ENCODE assay signal across 8 cellular contexts in genomic region chr5:32710335-32710858, GRCh38. TPM values are rescaled to one million over a fixed set of nuclear protein-coding genes. Genes with fewer than 3 reads are reported as not detected.
DNase-seq lines count a peak whose midpoint lies in the region; ATAC-seq, FAIRE-seq and TF ChIP-seq lines count a peak whose summit lies in the region.

No MANE protein-coding gene starts in this region.

- BruUV-seq in endothelial cell of umbilical vein (replicated peaks; lab: Mats Ljungman, UMichigan), result no TSS peak

- intact Hi-C loops in activated CD4-positive, alpha-beta T cell treated with anti-CD3 and anti-CD28 coated beads, Interleukin-2, amount 10 ng/mL, durations not matched to agents 24 days and 14 days (cut with micrococcal nuclease), result loop anchor here (5.0 kb wide), 2 partner anchors 592 to 1227 kb away; partner anchors contain the start of gene RXFP3
- intact Hi-C loops in endothelial cell of umbilical vein (cut with micrococcal nuclease), result loop anchor here (1.0 to 5.0 kb wide), 3 partner anchors 277 to 713 kb away; no protein-coding TSS in a partner anchor

- H3K4me1 Mint-ChIP-seq in activated CD4-positive, alpha-beta T cell treated with anti-CD3 and anti-CD28 coated beads, Interleukin-2, amount 10 ng/mL, durations not matched to agents 24 days and 14 days, result peaks cover 21% of the 10 kb centered on the region
- H3K4me1 Mint-ChIP-seq in naive B cell, result peaks cover 16 to 42% (median 41%) of the 10 kb centered on the region in 3 donors

- H3K27me3 Mint-ChIP-seq in activated CD4-positive, alpha-beta T cell treated with anti-CD3 and anti-CD28 coated beads, Interleukin-2, amount 10 ng/mL, durations not matched to agents 24 days and 14 days, result peaks cover 71% of the 10 kb centered on the region
- H3K27me3 Mint-ChIP-seq in naive B cell, result peaks cover 50 to 78% (median 67%) of the 10 kb centered on the region in 3 donors

- TF ChIP-seq CTCF in endothelial cell of umbilical vein (IDR thresholded peaks at IDR 0.05; ENCODE audit: extremely low read depth in 1 of 2, insufficient read depth in 1 of 2, low read depth in 1 of 2, low read length in 2 of 2), result no peak

- no peaks in the 10 kb centered on the region for H3K79me2 ChIP-seq in endothelial cell of umbilical vein (ENCODE audit: control insufficient read depth, insufficient read depth, low read length)

- no peak overlapping the region for H3K27ac ChIP-seq in endothelial cell of umbilical vein (ENCODE audit: insufficient read depth, low read depth, low read length)

- H3K27me3 ChIP-seq in endothelial cell of umbilical vein (ENCODE audit: control insufficient read depth in 2 of 2, insufficient read depth in 2 of 2, low read length in 2 of 2), result peaks cover 29 to 46% of the 10 kb centered on the region in 2 experiments

- H3K9me3 Mint-ChIP-seq in activated CD4-positive, alpha-beta T cell treated with anti-CD3 and anti-CD28 coated beads, Interleukin-2, amount 10 ng/mL, durations not matched to agents 24 days and 14 days, result peaks cover 5% of the 10 kb centered on the region
- H3K9me3 Mint-ChIP-seq in naive B cell, result peaks cover 0 to 1% (median 0%) of the 10 kb centered on the region in 7 donors

- peaks cover 11% of the 10 kb centered on the region for H3K4me1 ChIP-seq in endothelial cell of umbilical vein (ENCODE audit: control insufficient read depth, extremely low read depth, insufficient read depth, low read length)

- ATAC-seq in naive B cell (ENCODE audit: low read depth in 2 of 2), result peak; percentile 30 to 31

- no peaks in the 10 kb centered on the region for H3K9me3 ChIP-seq in endothelial cell of umbilical vein (replicated peaks; ENCODE audit: control insufficient read depth, insufficient read depth, low read length)

- H3K4me3 ChIP-seq in endothelial cell of umbilical vein (replicated peaks in 1 of 3; ENCODE audit: insufficient read depth in 1 of 3, low read depth in 1 of 3, low read length in 3 of 3), result peak overlapping the region; percentile 60 to 77 (median 65)

- CTCF ChIA-PET in endothelial cell of umbilical vein (lab: Charles Lee), result interaction anchor here (1.4 to 4.8 kb wide), 4 partner anchors 589 to 713 kb away, joined by 5 to 39 read pairs (median 6); no protein-coding TSS in a partner anchor

- H3K36me3 Mint-ChIP-seq in activated CD4-positive, alpha-beta T cell treated with anti-CD3 and anti-CD28 coated beads, Interleukin-2, amount 10 ng/mL, durations not matched to agents 24 days and 14 days (ENCODE audit: low read depth), result peaks cover 3% of the 10 kb centered on the region
- H3K36me3 Mint-ChIP-seq in naive B cell, result no peaks in the 10 kb centered on the region

- peak; percentile 70 for DNase-seq in activated CD4-positive, alpha-beta T cell treated with anti-CD3 and anti-CD28 coated beads, Interleukin-2, amount 10 ng/mL, durations not matched to agents 24 days and 14 days
- no peak for DNase-seq in activated CD4-positive, alpha-beta T cell treated with anti-CD3 and anti-CD28 coated beads for 1 hour
- DNase-seq in RPMI7951 (ENCODE audit: low read depth), result peak; percentile 5
- peak; percentile 24 for DNase-seq in endothelial cell of umbilical vein (ENCODE audit: low read depth, low spot score)
- no peak for DNase-seq in naive B cell
- DNase-seq in SK-N-DZ (ENCODE audit: low spot score), result no peak
- no peak for DNase-seq in NOMO-1 (lab: John Stamatoyannopoulos, UW; ENCODE audit: unreplicated experiment in 2 of 2)
- no peak for DNase-seq in hippocampal formation (lab: John Stamatoyannopoulos, UW)

- peak overlapping the region; percentile 97 for H3K4me2 ChIP-seq in endothelial cell of umbilical vein (ENCODE audit: insufficient read depth, low read length)

- no peak overlapping the region for H3K27ac Mint-ChIP-seq in activated CD4-positive, alpha-beta T cell treated with anti-CD3 and anti-CD28 coated beads, Interleukin-2, amount 10 ng/mL, durations not matched to agents 24 days and 14 days
- peak overlapping the region in 1 of 6 donors; percentile 37 for H3K27ac Mint-ChIP-seq in naive B cell

- TF ChIP-seq POLR2A in endothelial cell of umbilical vein (IDR thresholded peaks at IDR 0.05; ENCODE audit: low read depth, low read length), result no peak

- FAIRE-seq in endothelial cell of umbilical vein (lab: Jason Lieb, UNC), result no peak

- H3K9me1 ChIP-seq in endothelial cell of umbilical vein (replicated peaks; ENCODE audit: control insufficient read depth, extremely low read depth, insufficient read depth, low read length), result no peaks in the 10 kb centered on the region

- peak overlapping the region; percentile 11 for H3K9ac ChIP-seq in endothelial cell of umbilical vein (replicated peaks; ENCODE audit: extremely low read depth, insufficient read depth, low read length)

- dilution Hi-C loops in endothelial cell of umbilical vein (cut with MboI; ENCODE audit: extremely low pct_ligation_motif_present, low sequenced_read_pairs), result no loop called here

- H4K20me1 ChIP-seq in endothelial cell of umbilical vein (replicated peaks; ENCODE audit: control insufficient read depth, extremely low read depth, insufficient read depth, low read length), result no peaks in the 10 kb centered on the region

- peak overlapping the region; percentile 95 for H2AFZ ChIP-seq in endothelial cell of umbilical vein (ENCODE audit: low read depth, low read length)

- H3K4me3 Mint-ChIP-seq in activated CD4-positive, alpha-beta T cell treated with anti-CD3 and anti-CD28 coated beads, Interleukin-2, amount 10 ng/mL, durations not matched to agents 24 days and 14 days, result peak overlapping the region; percentile 84
- H3K4me3 Mint-ChIP-seq in naive B cell, result peak overlapping the region; percentile 73 to 91 (median 88)

- POLR2A ChIA-PET in endothelial cell of umbilical vein (lab: Charles Lee), result no interaction called here

- no peaks in the 10 kb centered on the region for H3K36me3 ChIP-seq in endothelial cell of umbilical vein (ENCODE audit: control insufficient read depth in 2 of 2, extremely low read depth in 1 of 2, insufficient read depth in 2 of 2, low read length in 2 of 2)

TF ChIP-seq in endothelial cell of umbilical vein, 7 proteins besides CTCF, POLR2A, EP300 and RAD21:
- TF ChIP-seq MYC (IDR thresholded peaks at IDR 0.05; ENCODE audit: low read depth, low read length) (no peak), EZH2 (IDR thresholded peaks at IDR 0.05; ENCODE audit: borderline replicate concordance, low read depth, low read length, severe bottlenecking) (no peak), GATA2 (IDR thresholded peaks at IDR 0.05; ENCODE audit: insufficient read depth, insufficient read length, low read depth, low read length) (no peak), FOS (IDR thresholded peaks at IDR 0.05; ENCODE audit: borderline replicate concordance, insufficient read depth, low read length) (no peak), POLR2AphosphoS5 (IDR thresholded peaks at IDR 0.05; ENCODE audit: insufficient read depth, low read depth, low read length) (no peak), JUN (IDR thresholded peaks at IDR 0.05; ENCODE audit: borderline replicate concordance, insufficient read depth, insufficient read length, low read depth) (no peak)
- TF ChIP-seq, protein P1, sequence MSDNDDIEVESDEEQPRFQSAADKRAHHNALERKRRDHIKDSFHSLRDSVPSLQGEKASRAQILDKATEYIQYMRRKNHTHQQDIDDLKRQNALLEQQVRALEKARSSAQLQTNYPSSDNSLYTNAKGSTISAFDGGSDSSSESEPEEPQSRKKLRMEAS (IDR thresholded peaks at IDR 0.05; ENCODE audit: insufficient read depth, insufficient read length), result no peak

RNA-seq across cellular contexts. Expression of gene NPR3, which starts 0.7 kb away (rescaled TPM):
- 0.07 TPM in 1 of 2 replicates, not detected in the other for total RNA-seq in activated CD4-positive, alpha-beta T cell treated with anti-CD3 and anti-CD28 coated beads, Interleukin-2, amount 10 ng/mL, durations not matched to agents 24 days and 14 days
- 0.60 TPM in 1 of 2 replicates, not detected in the other for total RNA-seq in RPMI7951 (2014; rRNA removed; shearing (Covaris generic))
- total RNA-seq in endothelial cell of umbilical vein, result 0.37 and 0.53 TPM in 2 replicates
- polyA plus RNA-seq in endothelial cell of umbilical vein, result 0.01 and 0.03 TPM in 2 replicates
- polyA plus RNA-seq in endothelial cell of umbilical vein (2011; cell fraction: cytosol; rRNA removed), result 0.01 and 0.09 TPM in 2 replicates
- 0.38 and 0.41 TPM in 2 replicates for polyA plus RNA-seq in endothelial cell of umbilical vein (2011; cell fraction: nucleus; rRNA removed)
- polyA plus RNA-seq in endothelial cell of umbilical vein (2012), result not detected in 2 replicates
- polyA minus RNA-seq in endothelial cell of umbilical vein, result 0.15 and 0.53 TPM in 2 replicates
- 6.1 TPM for polyA minus RNA-seq in endothelial cell of umbilical vein (2011; cell fraction: cytosol; rRNA and poly(A)+ RNA removed)
- polyA minus RNA-seq in endothelial cell of umbilical vein (2011; cell fraction: nucleus; rRNA and poly(A)+ RNA removed), result 1.4 and 1.9 TPM in 2 replicates
- not detected for polyA plus RNA-seq in naive B cell (ENCODE audit: low read depth in 6 of 6)
- 0.05 TPM in 1 of 2 replicates, not detected in the other for polyA plus RNA-seq in SK-N-DZ (2014; cell fraction: cytosol; rRNA removed)
- 0.23 TPM in 1 of 2 replicates, not detected in the other for polyA plus RNA-seq in SK-N-DZ (2014; cell fraction: nucleus; rRNA removed)

Comparison
In these comparisons a context has a peak if more than half of its experiments do, and no peak if none do; other contexts are left out.
1. DNase-seq: peak in activated CD4-positive, alpha-beta T cell treated with anti-CD3 and anti-CD28 coated beads, Interleukin-2, amount 10 ng/mL, durations not matched to agents 24 days and 14 days (single experiment), RPMI7951 (single experiment) and endothelial cell of umbilical vein (single experiment); none in activated CD4-positive, alpha-beta T cell treated with anti-CD3 and anti-CD28 coated beads for 1 hour (single experiment), naive B cell (single experiment), SK-N-DZ (single experiment), NOMO-1 (0 of 2) and hippocampal formation (0 of 2).